ENCODE assay signal across 12 cellular contexts in genomic region chr2:36549063-36549662, GRCh38. TPM values are rescaled to one million over a fixed set of nuclear protein-coding genes. Genes with fewer than 3 reads are reported as not detected.
DNase-seq lines count a peak whose midpoint lies in the region; ATAC-seq, FAIRE-seq and TF ChIP-seq lines count a peak whose summit lies in the region.
"Had no signal": no experiment of that assay in that cellular context is flagged by ENCODE, and none has a peak within 500 bp of the region (broad histone marks: within the 10 kb centered on the region; RNA-seq: fewer than 3 reads in every experiment).

No MANE protein-coding gene starts in this region.

- H3K36me3 Mint-ChIP-seq in activated naive CD8-positive, alpha-beta T cell treated with anti-CD3 and anti-CD28 coated beads, Interleukin-2, amount 10 ng/mL, durations not matched to agents 7 days and 5 days = peaks cover 18% of the 10 kb centered on the region

- FAIRE-seq in HepG2 (lab: Jason Lieb, UNC) (no peak), GM12891 (lab: Jason Lieb, UNC) (no peak)

- no peak overlapping the region for H3K9ac ChIP-seq in HepG2 (ENCODE audit: insufficient read depth, low read depth, low read length)

- peak; percentile 81 for DNase-seq in A172 (ENCODE audit: low spot score)
- DNase-seq in activated naive CD8-positive, alpha-beta T cell treated with anti-CD3 and anti-CD28 coated beads, Interleukin-2, amount 10 ng/mL, durations not matched to agents 7 days and 5 days = no peak
- DNase-seq in HepG2 (ENCODE audit: low spot score) = no peak
- DNase-seq in DMS 273 treated with DMSO at 0.1 percent for 48 hours (lab: John Stamatoyannopoulos, UW) = no peak
- no peak for DNase-seq in GM12891 (ENCODE audit: insufficient read length, low spot score)
- no peak for DNase-seq in NCI-H69 (lab: John Stamatoyannopoulos, UW)
- no peak for DNase-seq in posterior cingulate gyrus
- DNase-seq: activated effector memory CD4-positive, alpha-beta T cell treated with Interleukin-2 at 50 U/mL for 16 hours; left lung; NCI-H1048 had no signal

- peak overlapping the region; percentile 31 for H3K27ac Mint-ChIP-seq in activated naive CD8-positive, alpha-beta T cell treated with anti-CD3 and anti-CD28 coated beads, Interleukin-2, amount 10 ng/mL, durations not matched to agents 7 days and 5 days

- peaks cover 23 to 72% of the 10 kb centered on the region in 2 experiments for H3K36me3 ChIP-seq in HepG2 (replicated peaks in 1 of 2; ENCODE audit: control insufficient read depth in 1 of 2, insufficient read depth in 2 of 2, low read length in 2 of 2)

- no peak overlapping the region for H3K4me3 ChIP-seq in HepG2 (replicated peaks in 1 of 3; ENCODE audit: insufficient read depth in 1 of 3, low read depth in 2 of 3, low read length in 3 of 3)
- H3K4me3 ChIP-seq: left lung had no signal

- H3K9me3 ChIP-seq in HepG2 (ENCODE audit: low read length) = no peaks in the 10 kb centered on the region
- H3K9me3 ChIP-seq: left lung had no signal

- H4K20me1 ChIP-seq in HepG2 (ENCODE audit: insufficient read depth, low read length) = no peaks in the 10 kb centered on the region

- in situ Hi-C loops in HepG2 (cut with HindIII; ENCODE audit: extremely low pct_ligation_motif_present, low pct_unique_long_range_greater_than_20kb) = loop anchor here (10.0 kb wide), 1 partner anchor 116 kb away; no protein-coding TSS in a partner anchor

- no peak for TF ChIP-seq RAD21 in HepG2 (CRISPR knock-in tag; IDR thresholded peaks at IDR 0.05)

- TSS peak; percentile 39 for BruUV-seq in HepG2 (replicated peaks; lab: Mats Ljungman, UMichigan)

- H3K79me2 ChIP-seq in HepG2 (ENCODE audit: insufficient read depth, low read length) = no peaks in the 10 kb centered on the region

- no peaks in the 10 kb centered on the region for H3K4me1 ChIP-seq in HepG2 (ENCODE audit: insufficient read depth, low read length)

- no peaks in the 10 kb centered on the region for H3K27me3 Mint-ChIP-seq in activated naive CD8-positive, alpha-beta T cell treated with anti-CD3 and anti-CD28 coated beads, Interleukin-2, amount 10 ng/mL, durations not matched to agents 7 days and 5 days

- H3K4me2 ChIP-seq in HepG2 (ENCODE audit: low read depth, low read length) = no peak overlapping the region

- TF ChIP-seq POLR2A in HepG2 (IDR thresholded peaks at IDR 0.05; ENCODE audit: insufficient read depth in 1 of 2, low read depth in 2 of 2, low read length in 2 of 2) (no peak), GM12891 (IDR thresholded peaks at IDR 0.05; ENCODE audit: low read depth, low read length) (no peak)

- POLR2A ChIA-PET in activated naive CD8-positive, alpha-beta T cell treated with anti-CD3 and anti-CD28 coated beads, Interleukin-2, amount 10 ng/mL, durations not matched to agents 7 days and 5 days (lab: Charles Lee) = no interaction called here
- POLR2A ChIA-PET in HepG2 (lab: Yijun Ruan, JAX) = no interaction called here

- H3K4me1 Mint-ChIP-seq in activated naive CD8-positive, alpha-beta T cell treated with anti-CD3 and anti-CD28 coated beads, Interleukin-2, amount 10 ng/mL, durations not matched to agents 7 days and 5 days = peaks cover 7% of the 10 kb centered on the region

- TF ChIP-seq CTCF in HepG2 (CRISPR knock-in tag; IDR thresholded peaks at IDR 0.05) = no peak

- CTCF ChIA-PET in HepG2 (lab: Yijun Ruan, JAX; ENCODE audit: low intra/inter-chr PET ratio, low total read pairs) = no interaction called here

- peak overlapping the region; percentile 50 for H3K4me3 Mint-ChIP-seq in activated naive CD8-positive, alpha-beta T cell treated with anti-CD3 and anti-CD28 coated beads, Interleukin-2, amount 10 ng/mL, durations not matched to agents 7 days and 5 days

- H3K27me3 ChIP-seq in HepG2 (ENCODE audit: control insufficient read depth in 1 of 2, insufficient read depth in 2 of 2, low read length in 2 of 2) = no peaks in the 10 kb centered on the region
- H3K27me3 ChIP-seq: left lung had no signal

- H3K9me3 Mint-ChIP-seq in activated naive CD8-positive, alpha-beta T cell treated with anti-CD3 and anti-CD28 coated beads, Interleukin-2, amount 10 ng/mL, durations not matched to agents 7 days and 5 days = no peaks in the 10 kb centered on the region

- WGBS in HepG2 (ENCODE audit: low lambda C conversion rate) = 97% methylated on average over 7 of the region's 7 CpGs

- peak; percentile 42 for ATAC-seq in GM21423 (IDR thresholded peaks at IDR 0.05; ENCODE audit: unreplicated experiment)
- peak; percentile 80 for ATAC-seq in activated naive CD8-positive, alpha-beta T cell treated with anti-CD3 and anti-CD28 coated beads, Interleukin-2, amount 10 ng/mL, durations not matched to agents 7 days and 5 days (ENCODE audit: low read depth)
- no peak for ATAC-seq in HepG2
- ATAC-seq: left lung, sciatic nerve had no signal

- H2AFZ ChIP-seq in HepG2 (ENCODE audit: low read length) = no peak overlapping the region

- intact Hi-C loops in HepG2 (cut with micrococcal nuclease; ENCODE audit: unreplicated experiment) (loop anchor here (5.0 kb wide), 1 partner anchor 113 kb away; no protein-coding TSS in a partner anchor), posterior cingulate gyrus (cut with DNase I) (no loop called here)

- TF ChIP-seq EP300 in HepG2 (IDR thresholded peaks at IDR 0.05; ENCODE audit: low read depth in 2 of 2, low read length in 2 of 2) (no peak), HepG2 (CRISPR knock-in tag; IDR thresholded peaks at IDR 0.05; ENCODE audit: borderline replicate concordance) (no peak)

- H3K27ac ChIP-seq in HepG2 (ENCODE audit: extremely low read length, insufficient read depth, low read length) = no peak overlapping the region

TF ChIP-seq in GM12891, 5 proteins besides CTCF, POLR2A, EP300 and RAD21:
- TF ChIP-seq POLR2AphosphoS5 (IDR thresholded peaks at IDR 0.05; ENCODE audit: low read depth, low read length) = no peak

RNA-seq across cellular contexts. Expression of gene FEZ2, which starts 48.8 kb away (rescaled TPM):
- total RNA-seq in A172 (2014; rRNA removed; shearing (Covaris generic)) = 190 and 290 TPM in 2 replicates
- total RNA-seq in activated naive CD8-positive, alpha-beta T cell treated with anti-CD3 and anti-CD28 coated beads, Interleukin-2, amount 10 ng/mL, durations not matched to agents 7 days and 5 days = 10 to 100 TPM; 19.4 to 22.8 TPM
- total RNA-seq in HepG2 (2016; rRNA removed; fragmentation: Illumina TruSeq; extraction: Trizol) = 59.1 and 59.3 TPM in 2 replicates
- 8.4 and 12.9 TPM in 2 replicates for total RNA-seq in HepG2 (2016; cell fraction: cytosol; rRNA removed; fragmentation: Illumina TruSeq; extraction: Trizol; ENCODE audit: low read depth)
- total RNA-seq in HepG2 (2016; cell fraction: insoluble cytoplasmic fraction; rRNA removed; fragmentation: Illumina TruSeq; extraction: Trizol) = 54.2 and 72.2 TPM in 2 replicates
- 24.4 TPM in 2 replicates for total RNA-seq in HepG2 (2016; cell fraction: membrane; rRNA removed; fragmentation: Illumina TruSeq; extraction: Trizol)
- total RNA-seq in HepG2 (2016; cell fraction: nucleus; rRNA removed; fragmentation: Illumina TruSeq; extraction: Trizol) = 58.1 and 65.8 TPM in 2 replicates
- polyA plus RNA-seq in HepG2 (2011; rRNA removed) = 30.0 and 42.5 TPM in 2 replicates
- polyA plus RNA-seq in HepG2 (2011; cell fraction: cytosol; rRNA removed) = 14.6 and 23.9 TPM in 2 replicates
- polyA plus RNA-seq in HepG2 (2011; cell fraction: nucleus; rRNA removed) = 18.9 and 26.2 TPM in 2 replicates
- polyA plus RNA-seq in HepG2 (2012) = 37.5 and 58.9 TPM in 2 replicates
- polyA plus RNA-seq in HepG2 (2016; cell fraction: cytosol; fragmentation: Illumina TruSeq; extraction: Trizol; ENCODE audit: low read depth) = 8.4 and 9.6 TPM in 2 replicates
- polyA plus RNA-seq in HepG2 (2016; cell fraction: insoluble cytoplasmic fraction; fragmentation: Illumina TruSeq; extraction: Trizol; ENCODE audit: low read depth) = 57.2 and 67.4 TPM in 2 replicates
- polyA plus RNA-seq in HepG2 (2016; cell fraction: membrane; fragmentation: Illumina TruSeq; extraction: Trizol; ENCODE audit: low read depth) = 16.7 and 18.6 TPM in 2 replicates
- 44.6 and 44.8 TPM in 2 replicates for polyA plus RNA-seq in HepG2 (2016; cell fraction: nucleus; fragmentation: Illumina TruSeq; extraction: Trizol; ENCODE audit: insufficient read depth, low read depth)
- 3.2 and 8.2 TPM in 2 replicates for polyA minus RNA-seq in HepG2 (2011; rRNA and poly(A)+ RNA removed; ENCODE audit: low replicate concordance)
- polyA minus RNA-seq in HepG2 (2011; cell fraction: cytosol; rRNA and poly(A)+ RNA removed) = 18.1 and 22.6 TPM in 2 replicates
- polyA minus RNA-seq in HepG2 (2011; cell fraction: nucleus; rRNA and poly(A)+ RNA removed) = 116 and 120 TPM in 2 replicates
- 5.0 TPM for polyA plus RNA-seq in GM12891 (2012; ENCODE audit: low read depth, missing spikeins)
